Comparison of ENCODE assay signal across 8 cellular contexts in the genomic region with DNA sequence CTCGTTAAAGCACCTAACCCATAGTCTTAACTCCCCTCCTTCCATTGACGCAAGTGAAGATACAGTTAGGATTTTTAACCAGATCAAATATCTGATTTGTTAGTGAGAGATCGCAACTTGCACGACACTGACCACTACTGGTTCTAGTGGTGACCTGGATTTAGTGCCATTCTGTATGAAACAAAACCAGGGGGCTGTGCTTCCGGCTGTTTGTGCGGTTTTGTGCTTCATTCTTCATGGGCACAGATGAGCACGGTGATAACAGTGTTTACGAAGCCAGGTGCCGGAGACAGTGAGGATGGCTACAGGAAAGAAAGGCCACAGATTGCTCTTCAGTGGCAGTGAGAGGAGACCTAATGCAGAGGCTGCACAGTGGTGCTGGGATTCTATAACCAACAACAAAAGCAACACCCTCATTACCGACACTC.
DNase-seq lines count a peak whose midpoint lies in the region; ATAC-seq and TF ChIP-seq lines count a peak whose summit lies in the region.

No MANE protein-coding gene starts in this region.

- H3K4me1 ChIP-seq in transverse colon (peaks cover 0 to 3% (median 0%) of the 10 kb centered on the region in 4 donors), mesendoderm (ENCODE audit: control insufficient read depth, low read depth, low read length) (peaks cover 3% of the 10 kb centered on the region)

- WGBS in transverse colon (ENCODE audit: low coverage in 1 of 2), 2 donors = 56 to 74% methylated on average over 8 to 10 of the region's 10 CpGs
- no CpG with 5 or more reads among the region's 10 CpGs for WGBS in mesendoderm (ENCODE audit: extremely low coverage, insufficient coverage, low lambda C conversion rate)

- no peak overlapping the region for H3K9ac ChIP-seq in mesendoderm (ENCODE audit: low read length)

- TF ChIP-seq EP300 in transverse colon (IDR thresholded peaks at IDR 0.05; ENCODE audit: low read depth) = no peak

- H3K4ac ChIP-seq in mesendoderm (ENCODE audit: low read depth, low read length) = no peak overlapping the region

- H3K23ac ChIP-seq in mesendoderm (ENCODE audit: low read length) = no peak overlapping the region

- no peaks in the 10 kb centered on the region for H3K9me3 ChIP-seq in AG04450 (ENCODE audit: control insufficient read depth, insufficient read depth, low read length)
- H3K9me3 ChIP-seq in transverse colon = no peaks in the 10 kb centered on the region

- in situ Hi-C loops in transverse colon (cut with MboI; ENCODE audit: low pct_ligation_motif_present in 1 of 4, low pct_unique_long_range_greater_than_20kb in 1 of 4, low sequenced_read_pairs in 3 of 4) = loop anchor here in 1 of 4 donors (25.0 kb wide), 1 partner anchor 278 kb away; no protein-coding TSS in a partner anchor

- no peak overlapping the region for H3K56ac ChIP-seq in mesendoderm (ENCODE audit: low read length)

- no peak overlapping the region for H3K4me3 ChIP-seq in AG04450 (ENCODE audit: low read depth, low read length)
- H3K4me3 ChIP-seq in transverse colon = no peak overlapping the region
- H3K4me3 ChIP-seq in mesendoderm (ENCODE audit: low read length) = no peak overlapping the region

- H3K18ac ChIP-seq in mesendoderm (ENCODE audit: low read length) = no peak overlapping the region

- H2BK5ac ChIP-seq in mesendoderm (ENCODE audit: low read length) = no peak overlapping the region

- H3K4me2 ChIP-seq in mesendoderm (ENCODE audit: low read length) = no peak overlapping the region

- H3K79me1 ChIP-seq in mesendoderm (ENCODE audit: low read length) = no peaks in the 10 kb centered on the region

- H3K79me2 ChIP-seq in mesendoderm (ENCODE audit: control insufficient read depth, insufficient read depth, low read length) = no peaks in the 10 kb centered on the region

- no peak for TF ChIP-seq POLR2A in transverse colon (IDR thresholded peaks at IDR 0.05)

- ATAC-seq in HG03354 (IDR thresholded peaks at IDR 0.05; ENCODE audit: poor library complexity, severe bottlenecking, unreplicated experiment) = peak; percentile 49
- no peak for ATAC-seq in GM21381 (IDR thresholded peaks at IDR 0.05; ENCODE audit: unreplicated experiment)

- no peak overlapping the region for H2BK15ac ChIP-seq in mesendoderm (replicated peaks; ENCODE audit: low read depth)

- no peak overlapping the region for H4K5ac ChIP-seq in mesendoderm (ENCODE audit: low read length)

- no peak overlapping the region for H2BK120ac ChIP-seq in mesendoderm (ENCODE audit: low read depth, low read length)

- POLR2A ChIA-PET in AG04450 (lab: Yijun Ruan, JAX) = no interaction called here

- no peak overlapping the region for H4K8ac ChIP-seq in mesendoderm (ENCODE audit: low read depth, low read length)

- TF ChIP-seq CTCF in AG04450 (IDR thresholded peaks at IDR 0.05; ENCODE audit: low read depth, low read length) = peak; percentile 37
- TF ChIP-seq CTCF in transverse colon (IDR thresholded peaks at IDR 0.05) = no peak

- intact Hi-C loops in transverse colon (cut with DNase I; ENCODE audit: low total_unique reads) = no loop called here

- H3K27me3 ChIP-seq in AG04450 (ENCODE audit: control insufficient read depth, insufficient read depth, low read length) (no peaks in the 10 kb centered on the region), transverse colon (no peaks in the 10 kb centered on the region), mesendoderm (ENCODE audit: insufficient read depth, low read length, poor library complexity) (no peaks in the 10 kb centered on the region)

- H3K36me3 ChIP-seq in transverse colon = no peaks in the 10 kb centered on the region
- H3K36me3 ChIP-seq in mesendoderm (ENCODE audit: control insufficient read depth, insufficient read depth, low read length) = no peaks in the 10 kb centered on the region

- DNase-seq in AG04450 (ENCODE audit: low read depth, low spot score) = no peak
- peak; percentile 72 for DNase-seq in activated CD4-positive, alpha-beta T cell treated with anti-CD3 and anti-CD28 coated beads for 48 hours
- peak; percentile 61 for DNase-seq in glomerular visceral epithelial cell (ENCODE audit: extremely low spot score)
- peak; percentile 47 for DNase-seq in transverse colon
- no peak for DNase-seq in OCI-M1 (lab: John Stamatoyannopoulos, UW)
- DNase-seq in mesendoderm = no peak

- no peak overlapping the region for H3K27ac ChIP-seq in AG04450 (ENCODE audit: low read depth, low read length)
- H3K27ac ChIP-seq in transverse colon = peak overlapping the region in 1 of 4 donors; percentile 25
- H3K27ac ChIP-seq in mesendoderm (ENCODE audit: low read depth, low read length) = no peak overlapping the region

- no peak overlapping the region for H2AK5ac ChIP-seq in mesendoderm (ENCODE audit: low read length)

- CTCF ChIA-PET in AG04450 (lab: Charles Lee) = interaction anchor here (0.6 to 1.7 kb wide), 3 partner anchors 9 to 250 kb away, joined by 3 to 5 read pairs (median 4); no protein-coding TSS in a partner anchor

Comparison
In these comparisons a context has a peak if more than half of its experiments do, and no peak if none do; other contexts are left out.
1. DNase-seq: peak in activated CD4-positive, alpha-beta T cell treated with anti-CD3 and anti-CD28 coated beads for 48 hours (single experiment), glomerular visceral epithelial cell (single experiment) and transverse colon (single experiment); none in AG04450 (single experiment), OCI-M1 (single experiment) and mesendoderm (single experiment).